1 cellular context compared by ENCODE assay signal in the genomic region with DNA sequence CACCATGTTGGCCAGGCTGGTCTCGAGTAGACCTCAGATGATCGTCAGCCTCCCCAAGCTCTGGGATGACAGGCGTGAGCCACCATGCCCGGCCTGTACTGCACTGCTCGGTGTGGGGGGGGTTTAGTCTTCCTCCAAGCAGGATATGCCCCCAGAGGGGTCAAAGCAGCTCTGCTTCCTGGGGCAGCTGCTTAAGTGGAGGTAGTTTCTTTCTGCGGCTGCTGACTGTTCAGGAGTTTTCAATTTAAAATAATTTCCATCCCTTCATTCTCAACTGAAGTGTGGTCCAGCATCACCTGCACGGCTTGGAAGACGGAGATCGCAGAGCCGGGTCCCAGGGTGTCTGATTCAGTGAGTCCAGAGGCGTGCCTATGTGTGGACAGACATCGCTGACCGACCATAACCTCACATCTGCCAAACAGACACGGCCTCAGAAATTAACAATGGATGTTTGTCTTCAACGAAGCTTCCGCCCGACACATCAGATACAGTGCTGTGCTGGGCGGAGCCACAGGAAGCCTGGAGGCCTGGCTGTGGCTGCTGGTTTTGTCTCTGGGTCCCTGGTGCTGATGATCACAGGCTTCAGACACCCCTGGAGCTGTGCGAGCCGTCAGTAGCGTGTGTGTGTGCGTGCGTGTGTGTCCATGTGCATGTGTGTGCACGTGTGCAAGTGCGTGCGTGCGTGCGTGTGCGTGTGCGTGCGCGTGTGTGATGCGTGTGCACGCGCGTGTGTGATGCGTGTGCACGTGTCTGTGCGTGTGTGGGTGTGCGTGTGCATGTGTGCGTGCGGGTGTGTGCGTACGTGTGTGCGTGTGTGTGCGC.
TF ChIP-seq lines count a peak whose summit lies in the region.

No MANE protein-coding gene starts in this region.

TF ChIP-seq in H1, 55 proteins besides CTCF, POLR2A, EP300 and RAD21 (continued from another document):
- TF ChIP-seq USF2 (IDR thresholded peaks at IDR 0.05; ENCODE audit: low read length) (no peak), SP2 (IDR thresholded peaks at IDR 0.05; ENCODE audit: low read length) (no peak)
- TF ChIP-seq, protein P1, sequence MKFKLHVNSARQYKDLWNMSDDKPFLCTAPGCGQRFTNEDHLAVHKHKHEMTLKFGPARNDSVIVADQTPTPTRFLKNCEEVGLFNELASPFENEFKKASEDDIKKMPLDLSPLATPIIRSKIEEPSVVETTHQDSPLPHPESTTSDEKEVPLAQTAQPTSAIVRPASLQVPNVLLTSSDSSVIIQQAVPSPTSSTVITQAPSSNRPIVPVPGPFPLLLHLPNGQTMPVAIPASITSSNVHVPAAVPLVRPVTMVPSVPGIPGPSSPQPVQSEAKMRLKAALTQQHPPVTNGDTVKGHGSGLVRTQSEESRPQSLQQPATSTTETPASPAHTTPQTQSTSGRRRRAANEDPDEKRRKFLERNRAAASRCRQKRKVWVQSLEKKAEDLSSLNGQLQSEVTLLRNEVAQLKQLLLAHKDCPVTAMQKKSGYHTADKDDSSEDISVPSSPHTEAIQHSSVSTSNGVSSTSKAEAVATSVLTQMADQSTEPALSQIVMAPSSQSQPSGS (IDR thresholded peaks at IDR 0.05; ENCODE audit: low read length): no peak
